Comparison of ENCODE assay signal across 10 cellular contexts in the genomic region with DNA sequence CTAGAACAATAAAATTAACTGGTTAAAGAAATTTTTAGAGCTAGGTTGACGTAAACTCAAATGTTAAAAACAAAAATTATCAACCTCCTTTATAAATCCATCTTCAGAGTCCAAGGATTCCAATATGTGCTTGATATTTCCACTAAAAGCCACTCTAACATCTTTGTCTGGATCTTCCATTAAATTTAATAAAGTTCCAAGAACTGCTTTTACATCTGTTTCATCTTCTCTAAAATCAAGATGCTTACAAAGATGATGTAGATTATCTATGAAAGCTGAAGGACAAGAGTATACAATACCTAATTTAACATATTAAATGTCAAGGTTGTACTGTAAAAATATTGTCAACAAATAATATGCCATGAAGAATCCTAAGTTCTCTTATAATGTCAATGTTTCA. TPM values are rescaled to one million over a fixed set of nuclear protein-coding genes. Genes with fewer than 3 reads are reported as not detected.
"Had no signal": no experiment of that assay in that cellular context is flagged by ENCODE, and none has a peak within 500 bp of the region (broad histone marks: within the 10 kb centered on the region; RNA-seq: fewer than 3 reads in every experiment).

No MANE protein-coding gene starts in this region.

- H3K4me1 ChIP-seq: HAP-1 had no signal

- FAIRE-seq: H1, HepG2 had no signal

- H3K27ac ChIP-seq: HL-60 had no signal

- ATAC-seq: GM23338, HCT116, HepG2 had no signal

- H3K4me3 ChIP-seq: GM23338, HAP-1 had no signal

- H3K4me2 ChIP-seq: GM23338 had no signal

- DNase-seq: H7, HFFc6, KBM-7 had no signal

- H3K9me3 ChIP-seq: HAP-1 had no signal

RNA-seq across cellular contexts. Expression of gene PLS1, which starts 42.5 kb away (rescaled TPM):
- polyA plus RNA-seq: IgD-negative memory B cell had no signal
